ENCODE assay signal across 19 cellular contexts in the genomic region with DNA sequence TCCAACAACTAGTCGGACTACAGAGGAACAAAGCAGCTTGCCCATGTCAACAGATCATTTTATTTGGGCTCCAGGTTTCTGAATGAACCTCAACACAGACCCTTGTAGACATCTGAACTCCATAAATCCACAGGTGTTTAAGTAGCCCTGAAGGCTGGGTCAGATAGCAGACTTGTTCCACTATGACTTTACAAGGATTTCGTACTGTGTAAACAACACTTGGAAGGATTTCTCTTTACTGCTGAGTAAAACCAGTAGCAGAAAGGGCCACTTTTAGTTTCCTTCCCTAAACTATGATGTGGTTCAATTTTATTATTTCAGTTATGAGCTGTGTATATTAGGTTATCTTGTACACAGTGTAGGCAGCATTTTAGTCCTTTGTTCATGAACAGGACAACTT.
DNase-seq lines count a peak whose midpoint lies in the region; ATAC-seq, FAIRE-seq and TF ChIP-seq lines count a peak whose summit lies in the region.
"Had no signal": no experiment of that assay in that cellular context is flagged by ENCODE, and none has a peak within 500 bp of the region (broad histone marks: within the 10 kb centered on the region; RNA-seq: fewer than 3 reads in every experiment).

No MANE protein-coding gene starts in this region.

- TF ChIP-seq POLR2A in GM18505 (IDR thresholded peaks at IDR 0.05; ENCODE audit: borderline replicate concordance, extremely low read depth, insufficient read depth, insufficient read length): no peak

- no peaks in the 10 kb centered on the region for H3K36me3 ChIP-seq in pancreas
- H3K36me3 ChIP-seq: Peyer's patch had no signal

- FAIRE-seq in pancreas (lab: Jason Lieb, UNC): no peak
- FAIRE-seq: A549 had no signal

- peak; percentile 18 for DNase-seq in NCI-H345 (lab: John Stamatoyannopoulos, UW)
- no peak for DNase-seq in NCI-H345 treated with DMSO at 0.1 percent for 48 hours (lab: John Stamatoyannopoulos, UW; ENCODE audit: unreplicated experiment)
- DNase-seq in NCI-H510A treated with DMSO at 0.1 percent for 48 hours (lab: John Stamatoyannopoulos, UW): peak; percentile 68
- no peak for DNase-seq in pancreas
- no peak for DNase-seq in COLO829 (ENCODE audit: low spot score)
- DNase-seq: COR-L47, DND-41, GDM1, HCEC 1CT, NCI-H2029 treated with DMSO at 0.1 percent for 48 hours, NCI-H2227 treated with DMSO at 0.1 percent for 48 hours, Peyer's patch, SHP77 had no signal

- no peak for TF ChIP-seq CTCF in pancreas (IDR thresholded peaks at IDR 0.05)

- no peak overlapping the region for H3K4me3 ChIP-seq in pancreas
- H3K4me3 ChIP-seq: A549, Peyer's patch had no signal

- 40 to 45% methylated on average over 2 of the region's 2 CpGs for WGBS in pancreas, 2 donors

- no peaks in the 10 kb centered on the region for H3K27me3 ChIP-seq in pancreas
- H3K27me3 ChIP-seq: Peyer's patch had no signal

- no peaks in the 10 kb centered on the region for H3K9me3 ChIP-seq in pancreas
- H3K9me3 ChIP-seq: A549, Peyer's patch had no signal

- peaks cover 0 to 13% (median 5%) of the 10 kb centered on the region in 3 donors for H3K4me1 ChIP-seq in pancreas
- H3K4me1 ChIP-seq: A549, Peyer's patch had no signal

- no peak overlapping the region for H3K27ac ChIP-seq in pancreas
- H3K27ac ChIP-seq: A549, C4-2B, Peyer's patch had no signal

- ATAC-seq in HG02852 (IDR thresholded peaks at IDR 0.05; ENCODE audit: unreplicated experiment) (peak; percentile 69), pancreas (peak in 3 of 4 donors; percentile 62 to 91 (median 63)), GM18861 (IDR thresholded peaks at IDR 0.05; ENCODE audit: unreplicated experiment) (no peak), GM18505 (IDR thresholded peaks at IDR 0.05; ENCODE audit: unreplicated experiment) (no peak)
- ATAC-seq: A549, SK-N-SH treated with all-trans-retinoic acid at 6 μM for 48 hours had no signal

- intact Hi-C loops in pancreas (cut with DNase I): no loop called here

Comparison
In these comparisons a context has a peak if more than half of its experiments do, and no peak if none do; other contexts are left out.
1. DNase-seq: peak in NCI-H345 (single experiment) and NCI-H510A treated with DMSO at 0.1 percent for 48 hours (single experiment); none in NCI-H345 treated with DMSO at 0.1 percent for 48 hours (single experiment), pancreas (0 of 6) and COLO829 (single experiment).
2. ATAC-seq: peak in HG02852 (single experiment) and pancreas (3 of 4); none in GM18861 (single experiment) and GM18505 (single experiment).